ENCODE assay signal across 13 cellular contexts in the genomic region with DNA sequence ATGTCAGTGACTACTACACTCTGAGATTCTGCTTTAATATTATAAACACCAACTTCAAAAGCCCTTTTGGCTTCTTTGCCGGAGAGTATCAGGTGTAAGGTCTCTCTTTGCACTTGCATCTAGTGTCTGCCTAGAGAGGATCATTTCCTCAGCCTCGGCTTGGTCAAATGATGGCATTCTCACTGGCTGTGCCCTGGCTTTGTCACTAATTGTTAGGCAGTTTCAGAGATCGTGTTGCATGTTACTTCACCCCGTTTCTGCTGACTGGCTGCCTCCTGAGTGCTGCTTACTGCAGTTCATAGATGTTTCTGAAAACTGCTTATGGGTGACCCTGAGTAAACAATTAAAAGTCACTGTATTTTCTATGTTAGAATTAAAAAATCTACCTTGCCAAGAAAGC. TPM values are rescaled to one million over a fixed set of nuclear protein-coding genes. Genes with fewer than 3 reads are reported as not detected.
A peak's percentile ranks its signal among the peaks of the same experiment; 100 is the strongest.
DNase-seq lines count a peak whose midpoint lies in the region; ATAC-seq, FAIRE-seq and TF ChIP-seq lines count a peak whose summit lies in the region.
"Had no signal": no experiment of that assay in that cellular context is flagged by ENCODE, and none has a peak within 500 bp of the region (broad histone marks: within the 10 kb centered on the region; RNA-seq: fewer than 3 reads in every experiment).

No MANE protein-coding gene starts in this region.

- POLR2A ChIA-PET in activated CD8-positive, alpha-beta T cell treated with anti-CD3 and anti-CD28 coated beads, Interleukin-2, amount 10 ng/mL, durations not matched to agents 7 days and 5 days (lab: Charles Lee): no interaction called here

- peak overlapping the region; percentile 78 for H3K27ac Mint-ChIP-seq in GM23338
- H3K27ac Mint-ChIP-seq in activated CD8-positive, alpha-beta T cell treated with anti-CD3 and anti-CD28 coated beads, Interleukin-2, amount 10 ng/mL, durations not matched to agents 7 days and 5 days: no peak overlapping the region

- no peaks in the 10 kb centered on the region for H4K20me1 ChIP-seq in GM23338 (replicated peaks; ENCODE audit: insufficient read depth)
- no peaks in the 10 kb centered on the region for H4K20me1 ChIP-seq in Karpas-422 (ENCODE audit: insufficient read depth, low read depth, low read length)

- ATAC-seq in GM23338 (peak; percentile 87), right cardiac atrium (peak; percentile 31 to 33), sciatic nerve (peak; percentile 25)
- ATAC-seq in activated CD8-positive, alpha-beta T cell treated with anti-CD3 and anti-CD28 coated beads, Interleukin-2, amount 10 ng/mL, durations not matched to agents 7 days and 5 days: no peak

- H2AFZ ChIP-seq in GM23338: no peak overlapping the region
- no peak overlapping the region for H2AFZ ChIP-seq in Karpas-422 (ENCODE audit: low read length)

- H3K9me2 ChIP-seq in GM23338 (ENCODE audit: insufficient read depth) (no peaks in the 10 kb centered on the region), Karpas-422 (replicated peaks; ENCODE audit: insufficient read depth, low read length) (no peaks in the 10 kb centered on the region)

- peaks cover 3% of the 10 kb centered on the region for H3K27me3 Mint-ChIP-seq in GM23338 (ENCODE audit: insufficient read depth, low read depth, poor library complexity)
- peaks cover 16% of the 10 kb centered on the region for H3K27me3 Mint-ChIP-seq in activated CD8-positive, alpha-beta T cell treated with anti-CD3 and anti-CD28 coated beads, Interleukin-2, amount 10 ng/mL, durations not matched to agents 7 days and 5 days (ENCODE audit: low read depth)

- peaks cover 39% of the 10 kb centered on the region for H3K4me1 Mint-ChIP-seq in GM23338
- H3K4me1 Mint-ChIP-seq in activated CD8-positive, alpha-beta T cell treated with anti-CD3 and anti-CD28 coated beads, Interleukin-2, amount 10 ng/mL, durations not matched to agents 7 days and 5 days (ENCODE audit: low read depth): no peaks in the 10 kb centered on the region

- H3K36me3 Mint-ChIP-seq in GM23338 (ENCODE audit: low read depth): 0 out of 3 replicates have a peak, but pooled peaks cover 4% of the 10 kb centered on the region
- no peaks in the 10 kb centered on the region for H3K36me3 Mint-ChIP-seq in activated CD8-positive, alpha-beta T cell treated with anti-CD3 and anti-CD28 coated beads, Interleukin-2, amount 10 ng/mL, durations not matched to agents 7 days and 5 days (ENCODE audit: low read depth)

- CTCF ChIA-PET in activated CD8-positive, alpha-beta T cell treated with anti-CD3 and anti-CD28 coated beads, Interleukin-2, amount 10 ng/mL, durations not matched to agents 7 days and 5 days (lab: Charles Lee): no interaction called here

- intact Hi-C loops in right cardiac atrium (cut with DNase I): no loop called here
- intact Hi-C loops in sciatic nerve (cut with DNase I): no loop called here

- H3K4me1 ChIP-seq in GM23338 (ENCODE audit: insufficient read depth) (peaks cover 15% of the 10 kb centered on the region), right cardiac atrium (ENCODE audit: control insufficient read depth, insufficient read depth, low read length) (peaks cover 10% of the 10 kb centered on the region), Karpas-422 (ENCODE audit: low read length) (no peaks in the 10 kb centered on the region)

- no peaks in the 10 kb centered on the region for H3F3A ChIP-seq in GM23338 (replicated peaks; ENCODE audit: low read depth)

- H3K4me3 Mint-ChIP-seq in GM23338: no peak overlapping the region
- no peak overlapping the region for H3K4me3 Mint-ChIP-seq in activated CD8-positive, alpha-beta T cell treated with anti-CD3 and anti-CD28 coated beads, Interleukin-2, amount 10 ng/mL, durations not matched to agents 7 days and 5 days
- H3K4me3 Mint-ChIP-seq: nephron had no signal

- no peaks in the 10 kb centered on the region for H3K36me3 ChIP-seq in GM23338 (ENCODE audit: insufficient read depth)
- no peaks in the 10 kb centered on the region for H3K36me3 ChIP-seq in Karpas-422 (ENCODE audit: insufficient read depth, low read length)

- H3K4me3 ChIP-seq in GM23338 (no peak overlapping the region), right cardiac atrium (ENCODE audit: low read length) (no peak overlapping the region), Karpas-422 (ENCODE audit: low read length) (no peak overlapping the region)

- no peak for FAIRE-seq in urothelium cell line (lab: Jason Lieb, UNC)

- H3K27me3 ChIP-seq in GM23338 (ENCODE audit: insufficient read depth) (no peaks in the 10 kb centered on the region), right cardiac atrium (ENCODE audit: control insufficient read depth, insufficient read depth) (no peaks in the 10 kb centered on the region), Karpas-422 (ENCODE audit: low read length) (no peaks in the 10 kb centered on the region)

- H3K9me3 ChIP-seq in right cardiac atrium (ENCODE audit: control insufficient read depth, low read length) (peaks cover 3% of the 10 kb centered on the region), Karpas-422 (ENCODE audit: low read length) (no peaks in the 10 kb centered on the region)

- DNase-seq in GM23338 (ENCODE audit: low spot score) (peak; percentile 48), SK-MEL-5 (ENCODE audit: low read depth, low spot score) (peak; percentile 57), right cardiac atrium (peak in 1 of 3 donors; percentile 60), sciatic nerve (ENCODE audit: low spot score) (no peak), urothelium cell line (ENCODE audit: low spot score) (no peak), EL (no peak), Karpas-422 (no peak)
- DNase-seq in activated CD8-positive, alpha-beta T cell treated with anti-CD3 and anti-CD28 coated beads, Interleukin-2, amount 10 ng/mL, durations not matched to agents 7 days and 5 days: no peak
- DNase-seq: activated effector memory CD4-positive, alpha-beta T cell treated with anti-CD3 and anti-CD28 coated beads, Interleukin-2, amount 50 U/mL, for 16 hours; dermis blood vessel endothelial cell; DMS153; NCI-H1105 treated with DMSO at 0.1 percent for 48 hours had no signal

- 44% methylated on average over 4 of the region's 4 CpGs for WGBS in right cardiac atrium

- H3K9me3 Mint-ChIP-seq in GM23338: no peaks in the 10 kb centered on the region
- H3K9me3 Mint-ChIP-seq in activated CD8-positive, alpha-beta T cell treated with anti-CD3 and anti-CD28 coated beads, Interleukin-2, amount 10 ng/mL, durations not matched to agents 7 days and 5 days (ENCODE audit: insufficient read depth): no peaks in the 10 kb centered on the region
- H3K9me3 Mint-ChIP-seq: nephron had no signal

- in situ Hi-C loops in SK-MEL-5 (cut with HindIII; ENCODE audit: low pct_unique_long_range_greater_than_20kb, low sequenced_read_pairs): no loop called here

- H3K27ac ChIP-seq in GM23338 (ENCODE audit: low read depth) (peak overlapping the region; percentile 3; the same call in 1 of the 2 replicates), right cardiac atrium (ENCODE audit: low read length) (peak overlapping the region; percentile 61), Karpas-422 (ENCODE audit: low read length) (no peak overlapping the region)

- peak overlapping the region; percentile 70; the same call in 1 of the 2 replicates for H3K4me2 ChIP-seq in GM23338
- no peak overlapping the region for H3K4me2 ChIP-seq in Karpas-422 (ENCODE audit: low read depth, low read length, poor library complexity, severe bottlenecking)

- H3K79me2 ChIP-seq in GM23338 (replicated peaks; ENCODE audit: insufficient read depth): no peaks in the 10 kb centered on the region
- H3K79me2 ChIP-seq in Karpas-422 (ENCODE audit: low read length): no peaks in the 10 kb centered on the region

- no peak overlapping the region for H3K9ac ChIP-seq in Karpas-422 (ENCODE audit: low read length)

- TF ChIP-seq CTCF in GM23338 (conservative IDR thresholded peaks at IDR 0.05; ENCODE audit: low read depth in 2 of 2): no peak

TF ChIP-seq in GM23338, 12 proteins besides CTCF, POLR2A, EP300 and RAD21:
- TF ChIP-seq, protein P1, sequence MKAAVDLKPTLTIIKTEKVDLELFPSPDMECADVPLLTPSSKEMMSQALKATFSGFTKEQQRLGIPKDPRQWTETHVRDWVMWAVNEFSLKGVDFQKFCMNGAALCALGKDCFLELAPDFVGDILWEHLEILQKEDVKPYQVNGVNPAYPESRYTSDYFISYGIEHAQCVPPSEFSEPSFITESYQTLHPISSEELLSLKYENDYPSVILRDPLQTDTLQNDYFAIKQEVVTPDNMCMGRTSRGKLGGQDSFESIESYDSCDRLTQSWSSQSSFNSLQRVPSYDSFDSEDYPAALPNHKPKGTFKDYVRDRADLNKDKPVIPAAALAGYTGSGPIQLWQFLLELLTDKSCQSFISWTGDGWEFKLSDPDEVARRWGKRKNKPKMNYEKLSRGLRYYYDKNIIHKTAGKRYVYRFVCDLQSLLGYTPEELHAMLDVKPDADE (IDR thresholded peaks at IDR 0.05): no peak
- 0 out of 2 replicates have a peak, but pooled peaks have one; percentile 35 for TF ChIP-seq CREB1 (CRISPR knock-in tag; IDR thresholded peaks at IDR 0.05; ENCODE audit: low read depth)

RNA-seq across cellular contexts. Expression of gene SLC1A3, which starts 48.8 kb away (rescaled TPM):
- total RNA-seq in GM23338 (2014; rRNA removed; shearing (Covaris generic)): 27.2 and 29.0 TPM in 2 replicates
- polyA plus RNA-seq in GM23338 (2016; fragmentation: Nextera tagmentation; extraction: Ambion mirVana): 30.4 and 40.7 TPM in 2 replicates
- total RNA-seq in SK-MEL-5 (2014; rRNA removed; shearing (Covaris generic)): 6.6 and 7.7 TPM in 2 replicates
- polyA plus RNA-seq in SK-MEL-5 (2015; cell fraction: cytosol; rRNA removed): 10.6 and 12.5 TPM in 2 replicates
- 36.0 and 41.2 TPM in 2 replicates for polyA plus RNA-seq in SK-MEL-5 (2015; cell fraction: nucleus; rRNA removed)
- total RNA-seq in right cardiac atrium: 10 to 100 TPM; 31.1 to 44.5 (median 35.2) TPM
- polyA plus RNA-seq in right cardiac atrium: 21.7 TPM
- 19.4 TPM for total RNA-seq in sciatic nerve
- not detected in 2 replicates for total RNA-seq in Karpas-422 (2014; rRNA removed; shearing (Covaris generic); ENCODE audit: low replicate concordance)
- total RNA-seq in activated CD8-positive, alpha-beta T cell treated with anti-CD3 and anti-CD28 coated beads, Interleukin-2, amount 10 ng/mL, durations not matched to agents 7 days and 5 days: not detected

Comparison
In these comparisons a context has a peak if more than half of its experiments do, and no peak if none do; other contexts are left out.
1. DNase-seq: peak in GM23338 (single experiment) and SK-MEL-5 (single experiment); none in sciatic nerve (single experiment), urothelium cell line (single experiment), EL (single experiment), Karpas-422 (single experiment) and activated CD8-positive, alpha-beta T cell treated with anti-CD3 and anti-CD28 coated beads, Interleukin-2, amount 10 ng/mL, durations not matched to agents 7 days and 5 days (single experiment).